ENCODE assay signal across 1 cellular context in the genomic region with DNA sequence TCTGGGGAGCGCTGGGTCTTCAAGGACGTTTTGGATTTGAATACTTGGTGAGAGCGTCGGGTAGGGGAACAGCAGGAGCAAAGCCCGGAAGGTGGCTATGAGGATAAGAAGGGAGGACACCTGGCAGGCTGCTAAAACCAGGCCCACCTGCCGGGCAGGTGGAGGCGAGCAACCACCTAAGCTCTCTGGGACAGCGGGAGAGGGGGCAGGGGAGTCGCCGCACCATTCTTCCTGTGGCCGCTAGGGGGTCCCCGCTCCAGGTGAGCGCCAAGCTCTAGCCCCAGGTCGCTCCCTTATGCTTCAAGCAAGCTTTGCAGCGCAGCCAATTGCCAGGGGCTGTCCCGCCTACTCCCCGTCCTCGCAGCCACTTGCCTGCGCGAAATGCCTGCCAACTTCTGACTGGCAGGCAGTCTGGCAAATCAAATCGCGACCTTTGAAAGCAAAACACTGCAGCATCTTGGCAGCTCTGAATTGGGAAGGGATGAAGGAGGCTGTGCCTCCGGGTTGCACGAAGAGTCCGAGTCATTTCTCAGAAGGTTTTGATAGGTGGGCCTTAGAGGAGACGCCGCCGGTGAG.
TF ChIP-seq lines count a peak whose summit lies in the region.

A gene (plus strand): TSS at position 469 of the 576 bp plus-strand sequence. CDS start 3,746 bp downstream, outside the sequence.

TF ChIP-seq in HepG2, 621 proteins besides CTCF, POLR2A, EP300 and RAD21 (continued from another document and continues in another):
- TF ChIP-seq, protein P1, sequence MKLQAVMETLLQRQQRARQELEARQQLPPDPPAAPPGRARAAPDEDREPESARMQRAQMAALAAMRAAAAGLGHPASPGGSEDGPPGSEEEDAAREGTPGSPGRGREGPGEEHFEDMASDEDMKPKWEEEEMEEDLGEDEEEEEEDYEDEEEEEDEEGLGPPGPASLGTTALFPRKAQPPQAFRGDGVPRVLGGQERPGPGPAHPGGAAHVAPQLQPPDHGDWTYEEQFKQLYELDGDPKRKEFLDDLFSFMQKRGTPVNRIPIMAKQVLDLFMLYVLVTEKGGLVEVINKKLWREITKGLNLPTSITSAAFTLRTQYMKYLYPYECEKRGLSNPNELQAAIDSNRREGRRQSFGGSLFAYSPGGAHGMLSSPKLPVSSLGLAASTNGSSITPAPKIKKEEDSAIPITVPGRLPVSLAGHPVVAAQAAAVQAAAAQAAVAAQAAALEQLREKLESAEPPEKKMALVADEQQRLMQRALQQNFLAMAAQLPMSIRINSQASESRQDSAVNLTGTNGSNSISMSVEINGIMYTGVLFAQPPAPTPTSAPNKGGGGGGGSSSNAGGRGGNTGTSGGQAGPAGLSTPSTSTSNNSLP (IDR thresholded peaks at IDR 0.05; ENCODE audit: low read depth, low read length), result 0 out of 2 replicates have a peak, but pooled peaks have one; percentile 15
- TF ChIP-seq ZNF253 (CRISPR knock-in tag; IDR thresholded peaks at IDR 0.05; ENCODE audit: borderline replicate concordance) (no peak), ZNF773 (CRISPR knock-in tag; IDR thresholded peaks at IDR 0.05; ENCODE audit: borderline replicate concordance) (no peak), ZNF777 (CRISPR knock-in tag; IDR thresholded peaks at IDR 0.05) (no peak), PITX1 (CRISPR knock-in tag; IDR thresholded peaks at IDR 0.05) (peak; percentile 76), FOXA1 (IDR thresholded peaks at IDR 0.05) (no peak), FOXA1 (CRISPR knock-in tag; IDR thresholded peaks at IDR 0.05) (no peak), XBP1 (CRISPR knock-in tag; IDR thresholded peaks at IDR 0.05) (no peak), ZBTB7B (CRISPR knock-in tag; IDR thresholded peaks at IDR 0.05) (peak; percentile 69; the same call in 1 of the 2 replicates), HOXA3 (CRISPR knock-in tag; IDR thresholded peaks at IDR 0.05) (peak; percentile 17; the same call in 1 of the 2 replicates), ARNT2 (CRISPR knock-in tag; IDR thresholded peaks at IDR 0.05; ENCODE audit: low read depth) (no peak), ZNF543 (CRISPR knock-in tag; IDR thresholded peaks at IDR 0.05) (no peak), ZNF567 (CRISPR knock-in tag; IDR thresholded peaks at IDR 0.05; ENCODE audit: borderline replicate concordance) (peak; percentile 80; the same call in 1 of the 2 replicates), HOXD1 (CRISPR knock-in tag; IDR thresholded peaks at IDR 0.05) (no peak), ZNF737 (CRISPR knock-in tag; IDR thresholded peaks at IDR 0.05; ENCODE audit: borderline replicate concordance) (no peak), ZKSCAN8 (CRISPR knock-in tag; IDR thresholded peaks at IDR 0.05; ENCODE audit: borderline replicate concordance) (no peak), DR1 (CRISPR knock-in tag; IDR thresholded peaks at IDR 0.05) (no peak), ZFP36L2 (CRISPR knock-in tag; IDR thresholded peaks at IDR 0.05) (no peak), ZNF761 (CRISPR knock-in tag; conservative IDR thresholded peaks at IDR 0.05) (no peak), MIER3 (CRISPR knock-in tag; IDR thresholded peaks at IDR 0.05; ENCODE audit: borderline replicate concordance) (no peak), RELA (CRISPR knock-in tag; IDR thresholded peaks at IDR 0.05) (no peak), ZNF256 (CRISPR knock-in tag; conservative IDR thresholded peaks at IDR 0.05) (no peak), MEIS2 (CRISPR knock-in tag; IDR thresholded peaks at IDR 0.05) (peak; percentile 64; the same call in 1 of the 2 replicates), ZKSCAN5 (CRISPR knock-in tag; IDR thresholded peaks at IDR 0.05) (no peak), RAD51 (IDR thresholded peaks at IDR 0.05; ENCODE audit: borderline replicate concordance) (no peak), SPEN (CRISPR knock-in tag; IDR thresholded peaks at IDR 0.05; ENCODE audit: low read depth) (no peak), ZNF570 (CRISPR knock-in tag; IDR thresholded peaks at IDR 0.05; ENCODE audit: borderline replicate concordance) (no peak), ZNF496 (CRISPR knock-in tag; IDR thresholded peaks at IDR 0.05; ENCODE audit: insufficient replicate concordance) (no peak), ZNF350 (CRISPR knock-in tag; IDR thresholded peaks at IDR 0.05; ENCODE audit: borderline replicate concordance, low read depth) (no peak), ZFP90 (CRISPR knock-in tag; IDR thresholded peaks at IDR 0.05; ENCODE audit: borderline replicate concordance) (no peak), ZNF546 (CRISPR knock-in tag; conservative IDR thresholded peaks at IDR 0.05) (no peak), JUNB (CRISPR knock-in tag; IDR thresholded peaks at IDR 0.05; ENCODE audit: borderline replicate concordance) (no peak), ZNF510 (CRISPR knock-in tag; IDR thresholded peaks at IDR 0.05; ENCODE audit: low read depth) (no peak), RBFOX2 (IDR thresholded peaks at IDR 0.05; ENCODE audit: low read depth, low read length) (no peak), ZNF335 (CRISPR knock-in tag; IDR thresholded peaks at IDR 0.05) (no peak; the same call in 1 of the 2 replicates), ATAD3A (CRISPR knock-in tag; IDR thresholded peaks at IDR 0.05) (no peak), CCAR2 (optimal IDR thresholded peaks at IDR 0.05; ENCODE audit: low read depth, low read length) (no peak), KLF9 (CRISPR knock-in tag; IDR thresholded peaks at IDR 0.05; ENCODE audit: low read depth) (no peak), ZNF225 (CRISPR knock-in tag; IDR thresholded peaks at IDR 0.05) (no peak)
- TF ChIP-seq, protein P2, sequence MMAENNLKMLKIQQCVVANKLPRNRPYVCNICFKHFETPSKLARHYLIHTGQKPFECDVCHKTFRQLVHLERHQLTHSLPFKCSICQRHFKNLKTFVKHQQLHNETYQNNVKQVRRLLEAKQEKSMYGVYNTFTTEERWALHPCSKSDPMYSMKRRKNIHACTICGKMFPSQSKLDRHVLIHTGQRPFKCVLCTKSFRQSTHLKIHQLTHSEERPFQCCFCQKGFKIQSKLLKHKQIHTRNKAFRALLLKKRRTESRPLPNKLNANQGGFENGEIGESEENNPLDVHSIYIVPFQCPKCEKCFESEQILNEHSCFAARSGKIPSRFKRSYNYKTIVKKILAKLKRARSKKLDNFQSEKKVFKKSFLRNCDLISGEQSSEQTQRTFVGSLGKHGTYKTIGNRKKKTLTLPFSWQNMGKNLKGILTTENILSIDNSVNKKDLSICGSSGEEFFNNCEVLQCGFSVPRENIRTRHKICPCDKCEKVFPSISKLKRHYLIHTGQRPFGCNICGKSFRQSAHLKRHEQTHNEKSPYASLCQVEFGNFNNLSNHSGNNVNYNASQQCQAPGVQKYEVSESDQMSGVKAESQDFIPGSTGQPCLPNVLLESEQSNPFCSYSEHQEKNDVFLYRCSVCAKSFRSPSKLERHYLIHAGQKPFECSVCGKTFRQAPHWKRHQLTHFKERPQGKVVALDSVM (CRISPR knock-in tag; IDR thresholded peaks at IDR 0.05), result peak; percentile 91
- TF ChIP-seq, protein P3, sequence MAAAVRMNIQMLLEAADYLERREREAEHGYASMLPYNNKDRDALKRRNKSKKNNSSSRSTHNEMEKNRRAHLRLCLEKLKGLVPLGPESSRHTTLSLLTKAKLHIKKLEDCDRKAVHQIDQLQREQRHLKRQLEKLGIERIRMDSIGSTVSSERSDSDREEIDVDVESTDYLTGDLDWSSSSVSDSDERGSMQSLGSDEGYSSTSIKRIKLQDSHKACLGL (CRISPR knock-in tag; IDR thresholded peaks at IDR 0.05), result no peak
- TF ChIP-seq, protein P4, sequence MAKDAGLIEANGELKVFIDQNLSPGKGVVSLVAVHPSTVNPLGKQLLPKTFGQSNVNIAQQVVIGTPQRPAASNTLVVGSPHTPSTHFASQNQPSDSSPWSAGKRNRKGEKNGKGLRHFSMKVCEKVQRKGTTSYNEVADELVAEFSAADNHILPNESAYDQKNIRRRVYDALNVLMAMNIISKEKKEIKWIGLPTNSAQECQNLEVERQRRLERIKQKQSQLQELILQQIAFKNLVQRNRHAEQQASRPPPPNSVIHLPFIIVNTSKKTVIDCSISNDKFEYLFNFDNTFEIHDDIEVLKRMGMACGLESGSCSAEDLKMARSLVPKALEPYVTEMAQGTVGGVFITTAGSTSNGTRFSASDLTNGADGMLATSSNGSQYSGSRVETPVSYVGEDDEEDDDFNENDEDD (CRISPR knock-in tag; IDR thresholded peaks at IDR 0.05; ENCODE audit: borderline replicate concordance), result 0 out of 2 replicates have a peak, but pooled peaks have one; percentile 30
- TF ChIP-seq, protein P5, sequence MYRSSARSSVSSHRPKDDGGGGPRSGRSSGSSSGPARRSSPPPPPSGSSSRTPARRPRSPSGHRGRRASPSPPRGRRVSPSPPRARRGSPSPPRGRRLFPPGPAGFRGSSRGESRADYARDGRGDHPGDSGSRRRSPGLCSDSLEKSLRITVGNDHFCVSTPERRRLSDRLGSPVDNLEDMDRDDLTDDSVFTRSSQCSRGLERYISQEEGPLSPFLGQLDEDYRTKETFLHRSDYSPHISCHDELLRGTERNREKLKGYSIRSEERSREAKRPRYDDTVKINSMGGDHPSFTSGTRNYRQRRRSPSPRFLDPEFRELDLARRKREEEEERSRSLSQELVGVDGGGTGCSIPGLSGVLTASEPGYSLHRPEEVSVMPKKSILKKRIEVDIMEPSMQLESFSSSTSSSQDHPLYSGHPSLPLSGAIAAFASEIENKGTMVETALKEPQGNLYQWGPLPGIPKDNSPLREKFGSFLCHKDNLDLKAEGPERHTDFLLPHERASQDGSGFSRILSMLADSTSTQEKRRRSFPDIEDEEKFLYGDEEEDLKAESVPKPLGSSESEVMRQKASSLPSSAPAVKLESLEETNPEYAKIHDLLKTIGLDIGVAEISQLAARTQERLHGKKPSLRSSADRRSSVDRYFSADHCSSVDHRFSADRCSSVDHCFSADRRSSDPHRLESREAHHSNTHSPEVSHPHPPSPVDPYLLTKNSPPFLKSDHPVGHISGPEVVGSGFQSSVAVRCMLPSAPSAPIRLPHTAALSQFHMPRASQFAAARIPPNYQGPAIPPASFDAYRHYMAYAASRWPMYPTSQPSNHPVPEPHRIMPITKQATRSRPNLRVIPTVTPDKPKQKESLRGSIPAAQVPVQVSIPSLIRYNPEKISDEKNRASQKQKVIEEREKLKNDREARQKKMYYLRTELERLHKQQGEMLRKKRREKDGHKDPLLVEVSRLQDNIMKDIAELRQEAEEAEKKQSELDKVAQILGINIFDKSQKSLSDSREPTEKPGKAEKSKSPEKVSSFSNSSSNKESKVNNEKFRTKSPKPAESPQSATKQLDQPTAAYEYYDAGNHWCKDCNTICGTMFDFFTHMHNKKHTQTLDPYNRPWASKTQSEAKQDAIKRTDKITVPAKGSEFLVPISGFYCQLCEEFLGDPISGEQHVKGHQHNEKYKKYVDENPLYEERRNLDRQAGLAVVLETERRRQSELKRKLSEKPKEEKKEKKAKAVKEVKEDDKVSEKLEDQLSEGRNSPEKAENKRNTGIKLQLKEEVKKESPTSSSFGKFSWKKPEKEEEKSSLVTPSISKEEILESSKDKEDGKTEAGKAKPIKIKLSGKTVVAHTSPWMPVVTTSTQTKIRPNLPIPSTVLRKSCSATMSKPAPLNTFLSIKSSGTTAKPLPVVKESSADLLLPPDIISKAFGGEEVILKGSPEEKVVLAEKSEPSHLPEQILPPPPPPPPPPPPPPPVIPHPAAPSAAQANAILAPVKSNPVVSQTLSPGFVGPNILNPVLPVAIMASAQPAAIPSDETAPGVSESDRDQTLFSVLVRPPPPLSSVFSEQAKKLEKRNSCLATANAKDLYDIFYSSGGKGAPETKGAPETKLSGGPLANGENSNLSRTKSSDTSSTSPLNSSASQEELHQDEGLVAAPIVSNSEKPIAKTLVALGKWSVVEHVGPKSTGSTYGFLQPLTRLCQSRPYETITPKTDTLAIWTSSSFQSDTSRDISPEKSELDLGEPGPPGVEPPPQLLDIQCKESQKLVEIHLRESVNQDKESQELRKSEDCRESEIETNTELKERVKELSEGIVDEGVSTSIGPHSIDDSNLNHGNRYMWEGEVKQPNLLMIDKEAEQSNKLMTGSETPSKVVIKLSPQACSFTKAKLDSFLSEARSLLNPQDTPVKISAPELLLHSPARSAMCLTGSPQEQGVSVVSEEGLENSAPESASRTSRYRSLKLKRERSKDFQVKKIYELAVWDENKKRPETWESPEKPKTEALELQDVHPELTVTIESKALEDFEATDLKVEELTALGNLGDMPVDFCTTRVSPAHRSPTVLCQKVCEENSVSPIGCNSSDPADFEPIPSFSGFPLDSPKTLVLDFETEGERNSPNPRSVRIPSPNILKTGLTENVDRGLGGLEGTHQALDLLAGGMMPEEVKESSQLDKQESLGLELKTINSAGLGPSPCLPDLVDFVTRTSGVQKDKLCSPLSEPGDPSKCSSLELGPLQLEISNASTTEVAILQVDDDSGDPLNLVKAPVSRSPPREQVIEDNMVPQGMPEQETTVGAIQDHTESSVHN (CRISPR knock-in tag; IDR thresholded peaks at IDR 0.05), result no peak
- TF ChIP-seq, protein P6, sequence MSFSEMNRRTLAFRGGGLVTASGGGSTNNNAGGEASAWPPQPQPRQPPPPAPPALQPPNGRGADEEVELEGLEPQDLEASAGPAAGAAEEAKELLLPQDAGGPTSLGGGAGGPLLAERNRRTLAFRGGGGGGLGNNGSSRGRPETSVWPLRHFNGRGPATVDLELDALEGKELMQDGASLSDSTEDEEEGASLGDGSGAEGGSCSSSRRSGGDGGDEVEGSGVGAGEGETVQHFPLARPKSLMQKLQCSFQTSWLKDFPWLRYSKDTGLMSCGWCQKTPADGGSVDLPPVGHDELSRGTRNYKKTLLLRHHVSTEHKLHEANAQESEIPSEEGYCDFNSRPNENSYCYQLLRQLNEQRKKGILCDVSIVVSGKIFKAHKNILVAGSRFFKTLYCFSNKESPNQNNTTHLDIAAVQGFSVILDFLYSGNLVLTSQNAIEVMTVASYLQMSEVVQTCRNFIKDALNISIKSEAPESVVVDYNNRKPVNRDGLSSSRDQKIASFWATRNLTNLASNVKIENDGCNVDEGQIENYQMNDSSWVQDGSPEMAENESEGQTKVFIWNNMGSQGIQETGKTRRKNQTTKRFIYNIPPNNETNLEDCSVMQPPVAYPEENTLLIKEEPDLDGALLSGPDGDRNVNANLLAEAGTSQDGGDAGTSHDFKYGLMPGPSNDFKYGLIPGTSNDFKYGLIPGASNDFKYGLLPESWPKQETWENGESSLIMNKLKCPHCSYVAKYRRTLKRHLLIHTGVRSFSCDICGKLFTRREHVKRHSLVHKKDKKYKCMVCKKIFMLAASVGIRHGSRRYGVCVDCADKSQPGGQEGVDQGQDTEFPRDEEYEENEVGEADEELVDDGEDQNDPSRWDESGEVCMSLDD (CRISPR knock-in tag; IDR thresholded peaks at IDR 0.05; ENCODE audit: borderline replicate concordance), result no peak
- TF ChIP-seq, protein P7, sequence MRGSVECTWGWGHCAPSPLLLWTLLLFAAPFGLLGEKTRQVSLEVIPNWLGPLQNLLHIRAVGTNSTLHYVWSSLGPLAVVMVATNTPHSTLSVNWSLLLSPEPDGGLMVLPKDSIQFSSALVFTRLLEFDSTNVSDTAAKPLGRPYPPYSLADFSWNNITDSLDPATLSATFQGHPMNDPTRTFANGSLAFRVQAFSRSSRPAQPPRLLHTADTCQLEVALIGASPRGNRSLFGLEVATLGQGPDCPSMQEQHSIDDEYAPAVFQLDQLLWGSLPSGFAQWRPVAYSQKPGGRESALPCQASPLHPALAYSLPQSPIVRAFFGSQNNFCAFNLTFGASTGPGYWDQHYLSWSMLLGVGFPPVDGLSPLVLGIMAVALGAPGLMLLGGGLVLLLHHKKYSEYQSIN (CRISPR knock-in tag; IDR thresholded peaks at IDR 0.05; ENCODE audit: borderline replicate concordance), result no peak
- TF ChIP-seq, protein P8, sequence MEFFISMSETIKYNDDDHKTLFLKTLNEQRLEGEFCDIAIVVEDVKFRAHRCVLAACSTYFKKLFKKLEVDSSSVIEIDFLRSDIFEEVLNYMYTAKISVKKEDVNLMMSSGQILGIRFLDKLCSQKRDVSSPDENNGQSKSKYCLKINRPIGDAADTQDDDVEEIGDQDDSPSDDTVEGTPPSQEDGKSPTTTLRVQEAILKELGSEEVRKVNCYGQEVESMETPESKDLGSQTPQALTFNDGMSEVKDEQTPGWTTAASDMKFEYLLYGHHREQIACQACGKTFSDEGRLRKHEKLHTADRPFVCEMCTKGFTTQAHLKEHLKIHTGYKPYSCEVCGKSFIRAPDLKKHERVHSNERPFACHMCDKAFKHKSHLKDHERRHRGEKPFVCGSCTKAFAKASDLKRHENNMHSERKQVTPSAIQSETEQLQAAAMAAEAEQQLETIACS (CRISPR knock-in tag; IDR thresholded peaks at IDR 0.05), result no peak
